2 cellular contexts compared by ENCODE assay signal in genomic region chr4:2202789-2203188, GRCh38. TPM values are rescaled to one million over a fixed set of nuclear protein-coding genes. Genes with fewer than 3 reads are reported as not detected.
DNase-seq lines count a peak whose midpoint lies in the region; ATAC-seq, FAIRE-seq and TF ChIP-seq lines count a peak whose summit lies in the region.
"Not testable (repeated sequence)": the region's sequence is repeated elsewhere in the genome, so short reads cannot be mapped to it uniquely, and the experiment has no call there.

No MANE protein-coding gene starts in this region.

- not testable (repeated sequence) for TF ChIP-seq POLR2A in HepG2 (IDR thresholded peaks at IDR 0.05; ENCODE audit: insufficient read depth in 1 of 2, low read depth in 2 of 2, low read length in 2 of 2)

- H3K36me3 ChIP-seq in Karpas-422 (ENCODE audit: insufficient read depth, low read length); HepG2 (replicated peaks in 1 of 2; ENCODE audit: control insufficient read depth in 1 of 2, insufficient read depth in 2 of 2, low read length in 2 of 2): not testable (repeated sequence)

- not testable (repeated sequence) for H3K9me3 ChIP-seq in Karpas-422 (ENCODE audit: low read length); HepG2 (ENCODE audit: low read length)

- intact Hi-C loops in HepG2 (cut with micrococcal nuclease; ENCODE audit: unreplicated experiment), result not testable (repeated sequence)

- not testable (repeated sequence) for ATAC-seq in HepG2

- H3K9me2 ChIP-seq in Karpas-422 (replicated peaks; ENCODE audit: insufficient read depth, low read length), result not testable (repeated sequence)

- not testable (repeated sequence) for TF ChIP-seq EP300 in HepG2 (IDR thresholded peaks at IDR 0.05; ENCODE audit: low read depth in 2 of 2, low read length in 2 of 2); HepG2 (CRISPR knock-in tag; IDR thresholded peaks at IDR 0.05; ENCODE audit: borderline replicate concordance)

- not testable (repeated sequence) for TF ChIP-seq CTCF in HepG2 (CRISPR knock-in tag; IDR thresholded peaks at IDR 0.05)

- not testable (repeated sequence) for H2AFZ ChIP-seq in Karpas-422 (ENCODE audit: low read length); HepG2 (ENCODE audit: low read length)

- not testable (repeated sequence) for H3K4me3 ChIP-seq in Karpas-422 (ENCODE audit: low read length); HepG2 (replicated peaks in 1 of 3; ENCODE audit: insufficient read depth in 1 of 3, low read depth in 2 of 3, low read length in 3 of 3)

- WGBS in HepG2 (ENCODE audit: low lambda C conversion rate), result 75% methylated on average over 1 of the region's 1 CpG

- not testable (repeated sequence) for H3K27ac ChIP-seq in Karpas-422 (ENCODE audit: low read length); HepG2 (ENCODE audit: extremely low read length, insufficient read depth, low read length)

- peak; percentile 10 for DNase-seq in Karpas-422
- DNase-seq in HepG2 (ENCODE audit: low spot score), result not testable (repeated sequence)

- in situ Hi-C loops in HepG2 (cut with HindIII; ENCODE audit: extremely low pct_ligation_motif_present, low pct_unique_long_range_greater_than_20kb), result not testable (repeated sequence)

- not testable (repeated sequence) for H3K4me1 ChIP-seq in Karpas-422 (ENCODE audit: low read length); HepG2 (ENCODE audit: insufficient read depth, low read length)

- not testable (repeated sequence) for TF ChIP-seq RAD21 in HepG2 (CRISPR knock-in tag; IDR thresholded peaks at IDR 0.05)

- not testable (repeated sequence) for H3K27me3 ChIP-seq in Karpas-422 (ENCODE audit: low read length); HepG2 (ENCODE audit: control insufficient read depth in 1 of 2, insufficient read depth in 2 of 2, low read length in 2 of 2)

- POLR2A ChIA-PET in HepG2 (lab: Yijun Ruan, JAX), result not testable (repeated sequence)

- BruUV-seq in HepG2 (replicated peaks; lab: Mats Ljungman, UMichigan), result not testable (repeated sequence)

- not testable (repeated sequence) for H3K79me2 ChIP-seq in Karpas-422 (ENCODE audit: low read length); HepG2 (ENCODE audit: insufficient read depth, low read length)

- not testable (repeated sequence) for H3K9ac ChIP-seq in Karpas-422 (ENCODE audit: low read length); HepG2 (ENCODE audit: insufficient read depth, low read depth, low read length)

- FAIRE-seq in HepG2 (lab: Jason Lieb, UNC), result not testable (repeated sequence)

- not testable (repeated sequence) for H4K20me1 ChIP-seq in Karpas-422 (ENCODE audit: insufficient read depth, low read depth, low read length); HepG2 (ENCODE audit: insufficient read depth, low read length)

- not testable (repeated sequence) for H3K4me2 ChIP-seq in Karpas-422 (ENCODE audit: low read depth, low read length, poor library complexity, severe bottlenecking); HepG2 (ENCODE audit: low read depth, low read length)

- CTCF ChIA-PET in HepG2 (lab: Yijun Ruan, JAX; ENCODE audit: low intra/inter-chr PET ratio, low total read pairs), result not testable (repeated sequence)

TF ChIP-seq in HepG2, 621 proteins besides CTCF, POLR2A, EP300 and RAD21 (continues in another document):
- not testable (repeated sequence) for TF ChIP-seq SOX13, SOX6 (IDR thresholded peaks at IDR 0.05)
- TF ChIP-seq SOX13 (CRISPR knock-in tag; conservative IDR thresholded peaks at IDR 0.05 in 1 of 2, IDR thresholded peaks at IDR 0.05 in 1 of 2) (peak in 1 of 2 experiments; percentile 58; a peak in 2 of 4 replicates), SOX6 (CRISPR knock-in tag; IDR thresholded peaks at IDR 0.05) (0 out of 2 replicates have a peak, but pooled peaks have one; percentile 13)

RNA-seq across cellular contexts. Expression of gene HAUS3, which starts 39.1 kb away (rescaled TPM):
- total RNA-seq in Karpas-422 (2014; rRNA removed; shearing (Covaris generic); ENCODE audit: low replicate concordance), result 13.7 and 14.6 TPM in 2 replicates
- total RNA-seq in HepG2 (2016; rRNA removed; fragmentation: Illumina TruSeq; extraction: Trizol), result 12.6 and 16.3 TPM in 2 replicates
- total RNA-seq in HepG2 (2016; cell fraction: cytosol; rRNA removed; fragmentation: Illumina TruSeq; extraction: Trizol; ENCODE audit: low read depth), result 0.71 TPM in 2 replicates
- 12.9 and 15.5 TPM in 2 replicates for total RNA-seq in HepG2 (2016; cell fraction: insoluble cytoplasmic fraction; rRNA removed; fragmentation: Illumina TruSeq; extraction: Trizol)
- 3.8 and 4.0 TPM in 2 replicates for total RNA-seq in HepG2 (2016; cell fraction: membrane; rRNA removed; fragmentation: Illumina TruSeq; extraction: Trizol)
- total RNA-seq in HepG2 (2016; cell fraction: nucleus; rRNA removed; fragmentation: Illumina TruSeq; extraction: Trizol), result 10.8 and 13.7 TPM in 2 replicates
- 3.3 and 3.9 TPM in 2 replicates for polyA plus RNA-seq in HepG2 (2011; rRNA removed)
- polyA plus RNA-seq in HepG2 (2011; cell fraction: cytosol; rRNA removed), result 1.8 and 1.9 TPM in 2 replicates
- polyA plus RNA-seq in HepG2 (2011; cell fraction: nucleus; rRNA removed), result 4.8 and 5.1 TPM in 2 replicates
- polyA plus RNA-seq in HepG2 (2012), result 5.4 and 6.4 TPM in 2 replicates
- 0.45 and 0.70 TPM in 2 replicates for polyA plus RNA-seq in HepG2 (2016; cell fraction: cytosol; fragmentation: Illumina TruSeq; extraction: Trizol; ENCODE audit: low read depth)
- polyA plus RNA-seq in HepG2 (2016; cell fraction: insoluble cytoplasmic fraction; fragmentation: Illumina TruSeq; extraction: Trizol; ENCODE audit: low read depth), result 12.2 and 12.5 TPM in 2 replicates
- polyA plus RNA-seq in HepG2 (2016; cell fraction: membrane; fragmentation: Illumina TruSeq; extraction: Trizol; ENCODE audit: low read depth), result 1.8 TPM in 2 replicates
- 26.7 and 27.4 TPM in 2 replicates for polyA plus RNA-seq in HepG2 (2016; cell fraction: nucleus; fragmentation: Illumina TruSeq; extraction: Trizol; ENCODE audit: insufficient read depth, low read depth)
- polyA minus RNA-seq in HepG2 (2011; rRNA and poly(A)+ RNA removed; ENCODE audit: low replicate concordance), result 1.8 and 2.1 TPM in 2 replicates
- polyA minus RNA-seq in HepG2 (2011; cell fraction: cytosol; rRNA and poly(A)+ RNA removed), result 2.2 and 3.3 TPM in 2 replicates
- 5.8 and 6.0 TPM in 2 replicates for polyA minus RNA-seq in HepG2 (2011; cell fraction: nucleus; rRNA and poly(A)+ RNA removed)

RNA-seq across cellular contexts. Expression of gene POLN, which starts 39.1 kb away (rescaled TPM):
- total RNA-seq in Karpas-422 (2014; rRNA removed; shearing (Covaris generic); ENCODE audit: low replicate concordance), result 2.7 and 4.3 TPM in 2 replicates
- total RNA-seq in HepG2 (2016; rRNA removed; fragmentation: Illumina TruSeq; extraction: Trizol), result 0.60 and 0.93 TPM in 2 replicates
- total RNA-seq in HepG2 (2016; cell fraction: cytosol; rRNA removed; fragmentation: Illumina TruSeq; extraction: Trizol; ENCODE audit: low read depth), result 2.3 and 2.5 TPM in 2 replicates
- total RNA-seq in HepG2 (2016; cell fraction: insoluble cytoplasmic fraction; rRNA removed; fragmentation: Illumina TruSeq; extraction: Trizol), result 0.68 and 1.1 TPM in 2 replicates
- total RNA-seq in HepG2 (2016; cell fraction: membrane; rRNA removed; fragmentation: Illumina TruSeq; extraction: Trizol), result 1.6 and 1.9 TPM in 2 replicates
- 1.1 and 1.5 TPM in 2 replicates for total RNA-seq in HepG2 (2016; cell fraction: nucleus; rRNA removed; fragmentation: Illumina TruSeq; extraction: Trizol)
- polyA plus RNA-seq in HepG2 (2011; rRNA removed), result 1.2 and 1.5 TPM in 2 replicates
- 0.81 and 3.7 TPM in 2 replicates for polyA plus RNA-seq in HepG2 (2011; cell fraction: cytosol; rRNA removed)
- polyA plus RNA-seq in HepG2 (2011; cell fraction: nucleus; rRNA removed), result 2.7 and 3.7 TPM in 2 replicates
- 0.39 and 0.48 TPM in 2 replicates for polyA plus RNA-seq in HepG2 (2012)
- 1.0 and 1.4 TPM in 2 replicates for polyA plus RNA-seq in HepG2 (2016; cell fraction: cytosol; fragmentation: Illumina TruSeq; extraction: Trizol; ENCODE audit: low read depth)
- 0.57 and 1.2 TPM in 2 replicates for polyA plus RNA-seq in HepG2 (2016; cell fraction: insoluble cytoplasmic fraction; fragmentation: Illumina TruSeq; extraction: Trizol; ENCODE audit: low read depth)
- 0.90 and 1.4 TPM in 2 replicates for polyA plus RNA-seq in HepG2 (2016; cell fraction: membrane; fragmentation: Illumina TruSeq; extraction: Trizol; ENCODE audit: low read depth)
- polyA plus RNA-seq in HepG2 (2016; cell fraction: nucleus; fragmentation: Illumina TruSeq; extraction: Trizol; ENCODE audit: insufficient read depth, low read depth), result 0.88 and 2.2 TPM in 2 replicates
- 0.44 and 0.96 TPM in 2 replicates for polyA minus RNA-seq in HepG2 (2011; rRNA and poly(A)+ RNA removed; ENCODE audit: low replicate concordance)
- polyA minus RNA-seq in HepG2 (2011; cell fraction: cytosol; rRNA and poly(A)+ RNA removed), result 1.2 and 1.3 TPM in 2 replicates
- polyA minus RNA-seq in HepG2 (2011; cell fraction: nucleus; rRNA and poly(A)+ RNA removed), result 0.75 and 1.2 TPM in 2 replicates

RNA-seq across cellular contexts. Expression of gene MXD4, which starts 59.1 kb away (rescaled TPM):
- 33.2 and 73.9 TPM in 2 replicates for total RNA-seq in Karpas-422 (2014; rRNA removed; shearing (Covaris generic); ENCODE audit: low replicate concordance)
- 19.6 and 31.3 TPM in 2 replicates for total RNA-seq in HepG2 (2016; rRNA removed; fragmentation: Illumina TruSeq; extraction: Trizol)
- 36.9 and 47.9 TPM in 2 replicates for total RNA-seq in HepG2 (2016; cell fraction: cytosol; rRNA removed; fragmentation: Illumina TruSeq; extraction: Trizol; ENCODE audit: low read depth)
- 17.4 and 29.0 TPM in 2 replicates for total RNA-seq in HepG2 (2016; cell fraction: insoluble cytoplasmic fraction; rRNA removed; fragmentation: Illumina TruSeq; extraction: Trizol)
- 44.7 and 51.6 TPM in 2 replicates for total RNA-seq in HepG2 (2016; cell fraction: membrane; rRNA removed; fragmentation: Illumina TruSeq; extraction: Trizol)
- 17.8 and 19.3 TPM in 2 replicates for total RNA-seq in HepG2 (2016; cell fraction: nucleus; rRNA removed; fragmentation: Illumina TruSeq; extraction: Trizol)
- polyA plus RNA-seq in HepG2 (2011; rRNA removed), result 29.0 and 35.5 TPM in 2 replicates
- polyA plus RNA-seq in HepG2 (2011; cell fraction: cytosol; rRNA removed), result 18.8 and 32.8 TPM in 2 replicates
- polyA plus RNA-seq in HepG2 (2011; cell fraction: nucleus; rRNA removed), result 55.8 and 75.6 TPM in 2 replicates
- 13.3 and 19.0 TPM in 2 replicates for polyA plus RNA-seq in HepG2 (2012)
- 75.4 and 78.8 TPM in 2 replicates for polyA plus RNA-seq in HepG2 (2016; cell fraction: cytosol; fragmentation: Illumina TruSeq; extraction: Trizol; ENCODE audit: low read depth)
- polyA plus RNA-seq in HepG2 (2016; cell fraction: insoluble cytoplasmic fraction; fragmentation: Illumina TruSeq; extraction: Trizol; ENCODE audit: low read depth), result 24.7 and 25.4 TPM in 2 replicates
- 58.0 and 61.9 TPM in 2 replicates for polyA plus RNA-seq in HepG2 (2016; cell fraction: membrane; fragmentation: Illumina TruSeq; extraction: Trizol; ENCODE audit: low read depth)
- polyA plus RNA-seq in HepG2 (2016; cell fraction: nucleus; fragmentation: Illumina TruSeq; extraction: Trizol; ENCODE audit: insufficient read depth, low read depth), result 40.4 and 42.9 TPM in 2 replicates
- polyA minus RNA-seq in HepG2 (2011; rRNA and poly(A)+ RNA removed; ENCODE audit: low replicate concordance), result 56.0 and 71.8 TPM in 2 replicates
- 16.4 and 18.3 TPM in 2 replicates for polyA minus RNA-seq in HepG2 (2011; cell fraction: cytosol; rRNA and poly(A)+ RNA removed)
- 38.0 and 41.2 TPM in 2 replicates for polyA minus RNA-seq in HepG2 (2011; cell fraction: nucleus; rRNA and poly(A)+ RNA removed)
